Comparison of ENCODE assay signal across 1 cellular context in the genomic region with DNA sequence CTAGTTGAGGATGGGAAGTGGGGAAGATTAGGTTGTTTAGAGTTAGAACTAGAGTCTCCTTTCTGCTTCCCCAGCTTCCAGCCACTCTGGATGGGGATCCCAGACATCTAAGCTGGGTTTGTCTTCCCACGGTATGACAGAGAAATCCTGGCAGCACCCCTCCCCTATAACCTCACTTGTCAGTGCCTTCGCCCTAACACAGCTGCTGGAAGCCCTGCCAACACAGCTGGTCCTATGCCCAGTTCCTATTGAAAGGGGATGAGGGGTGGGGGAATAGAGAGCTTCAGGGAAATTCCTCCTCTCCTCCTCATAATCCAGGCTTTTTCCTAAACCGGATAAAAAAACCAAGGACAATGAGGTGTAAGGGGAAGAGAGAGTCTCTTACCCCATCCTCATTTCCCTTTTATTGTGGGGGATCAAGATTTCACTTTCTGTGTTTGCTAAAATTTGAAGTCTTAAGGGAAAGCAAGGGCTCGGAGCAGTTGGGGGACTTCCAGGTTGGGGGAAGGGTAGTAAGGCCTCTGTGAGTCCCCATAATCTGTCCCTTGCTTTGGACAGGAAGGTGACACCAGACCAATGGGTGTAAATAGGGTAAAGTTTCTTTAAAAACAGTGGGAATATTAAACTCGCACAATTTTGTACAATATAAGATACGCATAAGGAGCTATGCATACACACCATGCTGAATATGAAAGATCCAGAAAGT.
TF ChIP-seq lines count a peak whose summit lies in the region.

No MANE protein-coding gene starts in this region.

TF ChIP-seq in IMR-90, 13 proteins besides CTCF, POLR2A, EP300 and RAD21:
- TF ChIP-seq USF2 (IDR thresholded peaks at IDR 0.05; ENCODE audit: low read depth, low read length) (no peak), FOS (IDR thresholded peaks at IDR 0.05; ENCODE audit: low read depth, low read length) (no peak), CHD1 (IDR thresholded peaks at IDR 0.05; ENCODE audit: low read depth, low read length) (no peak), ELK1 (IDR thresholded peaks at IDR 0.05; ENCODE audit: borderline replicate concordance, low read depth, low read length) (no peak)
